Comparison of ENCODE assay signal across 22 cellular contexts in the genomic region with DNA sequence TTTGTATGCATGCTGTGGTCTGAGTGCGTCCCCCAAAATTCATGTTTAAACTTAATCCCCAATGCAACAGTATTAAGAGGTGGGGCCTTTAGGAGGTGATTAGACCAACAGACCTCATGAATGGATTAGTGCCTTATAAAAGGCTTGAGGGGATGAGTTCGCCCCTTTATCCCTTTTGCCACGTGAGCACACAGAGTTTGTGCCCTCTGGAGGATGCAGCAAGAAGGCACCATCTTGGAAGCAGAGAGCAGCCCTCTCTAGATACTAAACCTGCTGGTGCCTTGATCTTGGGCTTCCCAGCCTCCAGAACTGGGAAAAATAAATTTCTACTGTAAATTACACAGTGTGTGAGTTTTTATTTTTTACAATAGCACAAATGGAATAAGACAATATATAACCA.
A peak's percentile ranks its signal among the peaks of the same experiment; 100 is the strongest.
DNase-seq lines count a peak whose midpoint lies in the region; ATAC-seq and TF ChIP-seq lines count a peak whose summit lies in the region.
"Had no signal": no experiment of that assay in that cellular context is flagged by ENCODE, and none has a peak within 500 bp of the region (broad histone marks: within the 10 kb centered on the region; RNA-seq: fewer than 3 reads in every experiment).

No MANE protein-coding gene starts in this region.

- H3F3A ChIP-seq in Loucy (ENCODE audit: low read depth) (no peaks in the 10 kb centered on the region), neural progenitor cell (ENCODE audit: low read depth) (no peaks in the 10 kb centered on the region)

- H3K27me3 Mint-ChIP-seq in neural progenitor cell (ENCODE audit: insufficient read depth, low read depth), result peaks cover 14% of the 10 kb centered on the region
- H3K27me3 Mint-ChIP-seq: T-helper 17 cell had no signal

- TF ChIP-seq POLR2A in lower leg skin (IDR thresholded peaks at IDR 0.05), result no peak

- H3K9me3 ChIP-seq in Loucy (ENCODE audit: insufficient read depth, low read depth, low read length) (no peaks in the 10 kb centered on the region), neural progenitor cell (ENCODE audit: low read depth) (no peaks in the 10 kb centered on the region)

- H3K4me1 ChIP-seq in Loucy (ENCODE audit: insufficient read depth, low read length, poor library complexity, severe bottlenecking), result peaks cover 4% of the 10 kb centered on the region
- H3K4me1 ChIP-seq in neural progenitor cell, result no peaks in the 10 kb centered on the region

- H3K9ac ChIP-seq in Loucy (ENCODE audit: low read depth, low read length, poor library complexity, severe bottlenecking) (no peak overlapping the region), neural progenitor cell (no peak overlapping the region)

- no peak overlapping the region for H3K4me3 Mint-ChIP-seq in neural progenitor cell
- H3K4me3 Mint-ChIP-seq: CD8-positive, alpha-beta memory T cell; T-helper 17 cell had no signal

- no peak for ATAC-seq in HG02870 (IDR thresholded peaks at IDR 0.05; ENCODE audit: unreplicated experiment)
- no peak for ATAC-seq in GM21515 (IDR thresholded peaks at IDR 0.05; ENCODE audit: unreplicated experiment)
- ATAC-seq: T-helper 17 cell had no signal

- H3K4me2 ChIP-seq in Loucy (ENCODE audit: low read depth, low read length, poor library complexity, severe bottlenecking) (no peak overlapping the region), neural progenitor cell (no peak overlapping the region)

- DNase-seq in choroid plexus epithelial cell (ENCODE audit: low read depth) (no peak), neural progenitor cell (ENCODE audit: low spot score) (peak; percentile 64), lower leg skin (ENCODE audit: low spot score in 2 of 2) (no peak), HCEC 1CT (no peak)
- DNase-seq: C1 segment of cervical spinal cord; Calu3; CD8-positive, alpha-beta memory T cell; GF-D8; Karpas-422; NCI-H1417 treated with DMSO at 0.1 percent for 48 hours; NCI-H187 treated with DMSO at 0.1 percent for 48 hours; NCI-H510A; NCI-H748 treated with DMSO at 0.1 percent for 48 hours; RPMI8226; SHP77; SW 1271; T-helper 17 cell had no signal

- H3K36me3 ChIP-seq in Loucy (ENCODE audit: insufficient read depth, low read length), result no peaks in the 10 kb centered on the region
- no peaks in the 10 kb centered on the region for H3K36me3 ChIP-seq in neural progenitor cell

- peaks cover 33% of the 10 kb centered on the region for H3K4me1 Mint-ChIP-seq in neural progenitor cell

- WGBS in lower leg skin, 2 donors, result 77 to 84% methylated on average over 3 of the region's 3 CpGs

- H3K79me2 ChIP-seq in Loucy (ENCODE audit: insufficient read depth, low read length) (no peaks in the 10 kb centered on the region), neural progenitor cell (ENCODE audit: low read depth) (no peaks in the 10 kb centered on the region)

- H3K27me3 ChIP-seq in Loucy (ENCODE audit: insufficient read depth, low read length, poor library complexity, severe bottlenecking) (no peaks in the 10 kb centered on the region), neural progenitor cell (peaks cover 26% of the 10 kb centered on the region)

- no peak overlapping the region for H3K27ac Mint-ChIP-seq in neural progenitor cell
- H3K27ac Mint-ChIP-seq: CD8-positive, alpha-beta memory T cell; T-helper 17 cell had no signal

- H3K27ac ChIP-seq in neural progenitor cell, result no peak overlapping the region
- H3K27ac ChIP-seq: SK-N-MC had no signal

- no peaks in the 10 kb centered on the region for H3K9me2 ChIP-seq in Loucy (replicated peaks; ENCODE audit: low read depth, low read length)

- H3K9me3 Mint-ChIP-seq in neural progenitor cell, result peaks cover 3% of the 10 kb centered on the region
- H3K9me3 Mint-ChIP-seq: CD8-positive, alpha-beta memory T cell had no signal

- intact Hi-C loops in lower leg skin (cut with DNase I; ENCODE audit: low total_unique reads), result no loop called here

- H2AFZ ChIP-seq in Loucy (ENCODE audit: low read length), result no peak overlapping the region
- no peak overlapping the region for H2AFZ ChIP-seq in neural progenitor cell (replicated peaks)

- TF ChIP-seq CTCF in GM12873 (IDR thresholded peaks at IDR 0.05; ENCODE audit: insufficient read depth, low read depth, low read length, missing control alignments) (peak; percentile 14), Loucy (conservative IDR thresholded peaks at IDR 0.05; ENCODE audit: low read length) (peak; percentile 48), choroid plexus epithelial cell (conservative IDR thresholded peaks at IDR 0.05; ENCODE audit: low read depth, low read length) (peak; percentile 19), neural progenitor cell (IDR thresholded peaks at IDR 0.05) (peak; percentile 52), lower leg skin (IDR thresholded peaks at IDR 0.05) (no peak)

- no peaks in the 10 kb centered on the region for H4K20me1 ChIP-seq in Loucy (ENCODE audit: insufficient read depth, low read length, poor library complexity, severe bottlenecking)
- no peaks in the 10 kb centered on the region for H4K20me1 ChIP-seq in neural progenitor cell (ENCODE audit: low read depth)

- H3K4me3 ChIP-seq in Loucy (ENCODE audit: low read length, poor library complexity, severe bottlenecking) (no peak overlapping the region), choroid plexus epithelial cell (ENCODE audit: low read depth, low read length) (no peak overlapping the region), neural progenitor cell (no peak overlapping the region), lower leg skin (ENCODE audit: low read depth, poor library complexity, severe bottlenecking) (no peak overlapping the region)
- H3K4me3 ChIP-seq: SK-N-MC had no signal

- peaks cover 2% of the 10 kb centered on the region for H3K36me3 Mint-ChIP-seq in neural progenitor cell
- H3K36me3 Mint-ChIP-seq: CD8-positive, alpha-beta memory T cell had no signal

Comparison
In these comparisons a context has a peak if more than half of its experiments do, and no peak if none do; other contexts are left out.
1. CTCF ChIP-seq: peak in GM12873 (single experiment), Loucy (single experiment), choroid plexus epithelial cell (single experiment) and neural progenitor cell (single experiment); none in lower leg skin (0 of 3).